Comparison of ENCODE assay signal across 8 cellular contexts in genomic region chr2:218284106-218284811, GRCh38. TPM values are rescaled to one million over a fixed set of nuclear protein-coding genes. Genes with fewer than 3 reads are reported as not detected.
DNase-seq lines count a peak whose midpoint lies in the region; ATAC-seq, FAIRE-seq and TF ChIP-seq lines count a peak whose summit lies in the region.

No MANE protein-coding gene starts in this region.

- H3K4me2 ChIP-seq in astrocyte (ENCODE audit: low read length): peak overlapping the region; percentile 48

- no peak for TF ChIP-seq POLR2A in H54 (IDR thresholded peaks at IDR 0.05; ENCODE audit: low read depth, low read length)

- no peaks in the 10 kb centered on the region for H3K9me3 Mint-ChIP-seq in astrocyte (ENCODE audit: unreplicated experiment)
- H3K9me3 Mint-ChIP-seq in stimulated activated naive CD8-positive, alpha-beta T cell treated with anti-CD3 and anti-CD28 coated beads, Interleukin-15, amount 100 ng/mL, for 72 hours: no peaks in the 10 kb centered on the region

- H3K9ac ChIP-seq in astrocyte (ENCODE audit: low read length): peak overlapping the region; percentile 28

- peaks cover 41% of the 10 kb centered on the region for H3K4me1 Mint-ChIP-seq in astrocyte (ENCODE audit: low read depth, unreplicated experiment)
- H3K4me1 Mint-ChIP-seq in stimulated activated naive CD8-positive, alpha-beta T cell treated with anti-CD3 and anti-CD28 coated beads, Interleukin-15, amount 100 ng/mL, for 72 hours: peaks cover 77% of the 10 kb centered on the region

- H3K27me3 ChIP-seq in astrocyte (ENCODE audit: insufficient read depth, low read length) (no peaks in the 10 kb centered on the region), lower lobe of right lung (ENCODE audit: low read depth) (no peaks in the 10 kb centered on the region)

- H3K27me3 Mint-ChIP-seq in astrocyte (ENCODE audit: low read depth, unreplicated experiment): no peaks in the 10 kb centered on the region
- no peaks in the 10 kb centered on the region for H3K27me3 Mint-ChIP-seq in stimulated activated naive CD8-positive, alpha-beta T cell treated with anti-CD3 and anti-CD28 coated beads, Interleukin-15, amount 100 ng/mL, for 72 hours

- H3K4me3 ChIP-seq in astrocyte (ENCODE audit: insufficient read depth, low read depth, low read length) (no peak overlapping the region), lower lobe of right lung (peak overlapping the region; percentile 21)

- peak overlapping the region; percentile 40 for H3K4me3 Mint-ChIP-seq in astrocyte (ENCODE audit: unreplicated experiment)
- H3K4me3 Mint-ChIP-seq in stimulated activated naive CD8-positive, alpha-beta T cell treated with anti-CD3 and anti-CD28 coated beads, Interleukin-15, amount 100 ng/mL, for 72 hours: peak overlapping the region; percentile 43 to 55

- peaks cover 57% of the 10 kb centered on the region for H3K4me1 ChIP-seq in astrocyte (ENCODE audit: insufficient read depth, low read length)
- H3K4me1 ChIP-seq in lower lobe of right lung: peaks cover 77% of the 10 kb centered on the region

- FAIRE-seq in H54 (lab: Jason Lieb, UNC): peak; percentile 71
- FAIRE-seq in astrocyte (lab: Jason Lieb, UNC): no peak

- H3K36me3 ChIP-seq in astrocyte (ENCODE audit: insufficient read depth, low read length) (peaks cover 8% of the 10 kb centered on the region), lower lobe of right lung (peaks cover 57% of the 10 kb centered on the region)

- TF ChIP-seq CTCF in astrocyte (IDR thresholded peaks at IDR 0.05; ENCODE audit: insufficient read depth, low read depth, low read length) (no peak), lower lobe of right lung (IDR thresholded peaks at IDR 0.05) (no peak)

- peak overlapping the region; percentile 34 for H3K27ac Mint-ChIP-seq in astrocyte (ENCODE audit: unreplicated experiment)
- H3K27ac Mint-ChIP-seq in stimulated activated naive CD8-positive, alpha-beta T cell treated with anti-CD3 and anti-CD28 coated beads, Interleukin-15, amount 100 ng/mL, for 72 hours: peak overlapping the region; percentile 72 to 90

- H3K36me3 Mint-ChIP-seq in astrocyte (ENCODE audit: low read depth, unreplicated experiment): peaks cover 5% of the 10 kb centered on the region

- H3K9me3 ChIP-seq in astrocyte (ENCODE audit: insufficient read depth, low read depth, low read length) (no peaks in the 10 kb centered on the region), lower lobe of right lung (no peaks in the 10 kb centered on the region)

- peak overlapping the region; percentile 10 for H3K27ac ChIP-seq in astrocyte (ENCODE audit: low read depth, low read length)
- H3K27ac ChIP-seq in lower lobe of right lung: peak overlapping the region; percentile 97

- peaks cover 23% of the 10 kb centered on the region for H4K20me1 ChIP-seq in astrocyte (ENCODE audit: insufficient read depth, low read length)

- DNase-seq in CD1c-positive myeloid dendritic cell (ENCODE audit: extremely low spot score) (peak; percentile 58), H54 (ENCODE audit: insufficient read length, low spot score) (peak; percentile 80), T-helper 1 cell (peak in 3 of 5 donors; percentile 44 to 80 (median 45)), astrocyte (ENCODE audit: low read depth) (peak; percentile 76), lower lobe of right lung (no peak), GDM1 (lab: John Stamatoyannopoulos, UW) (no peak)
- peak in 1 of 2 donors; percentile 66 for DNase-seq in stimulated activated naive CD8-positive, alpha-beta T cell treated with anti-CD3 and anti-CD28 coated beads, Interleukin-15, amount 100 ng/mL, for 72 hours

- ATAC-seq in lower lobe of right lung (no peak), HG02970 (IDR thresholded peaks at IDR 0.05; ENCODE audit: low FRiP score, unreplicated experiment) (no peak)
- peak; percentile 36 for ATAC-seq in stimulated activated naive CD8-positive, alpha-beta T cell treated with anti-CD3 and anti-CD28 coated beads, Interleukin-15, amount 100 ng/mL, for 72 hours

- intact Hi-C loops in lower lobe of right lung (cut with DNase I): no loop called here

- peaks cover 62% of the 10 kb centered on the region for H3K79me2 ChIP-seq in astrocyte (ENCODE audit: insufficient read depth, low read length)

- no peak overlapping the region for H2AFZ ChIP-seq in astrocyte (ENCODE audit: low read depth, low read length)

RNA-seq across cellular contexts. Expression of gene TMBIM1, which starts 8.0 kb away (rescaled TPM):
- total RNA-seq in astrocyte (34.8 and 37.2 TPM in 2 replicates), lower lobe of right lung (300 TPM)

RNA-seq across cellular contexts. Expression of gene PNKD, which starts 13.9 kb away (rescaled TPM):
- total RNA-seq in astrocyte (40.9 and 43.3 TPM in 2 replicates), lower lobe of right lung (65.8 TPM)

RNA-seq across cellular contexts. Expression of gene AAMP, which starts 14.3 kb away (rescaled TPM):
- total RNA-seq in astrocyte (78.8 and 87.3 TPM in 2 replicates), lower lobe of right lung (58.8 TPM)

RNA-seq across cellular contexts. Expression of gene GPBAR1, which starts 23.4 kb away (rescaled TPM):
- total RNA-seq in astrocyte (0.55 and 0.70 TPM in 2 replicates), lower lobe of right lung (4.6 TPM)

Comparison
In these comparisons a context has a peak if more than half of its experiments do, and no peak if none do; other contexts are left out.
1. DNase-seq: peak in CD1c-positive myeloid dendritic cell (single experiment), H54 (single experiment), T-helper 1 cell (3 of 5) and astrocyte (single experiment); none in lower lobe of right lung (single experiment) and GDM1 (single experiment).